In genomic region chr10:35387768-35388167, GRCh38 we compare ENCODE assay signal across 10 cellular contexts. TPM values are rescaled to one million over a fixed set of nuclear protein-coding genes. Genes with fewer than 3 reads are reported as not detected.
DNase-seq lines count a peak whose midpoint lies in the region; ATAC-seq and TF ChIP-seq lines count a peak whose summit lies in the region.
"Had no signal": no experiment of that assay in that cellular context is flagged by ENCODE, and none has a peak within 500 bp of the region (broad histone marks: within the 10 kb centered on the region; RNA-seq: fewer than 3 reads in every experiment).

No MANE protein-coding gene starts in this region.

- peak; percentile 75 for ATAC-seq in GM18520 (IDR thresholded peaks at IDR 0.05; ENCODE audit: unreplicated experiment)
- ATAC-seq in HG02610 (IDR thresholded peaks at IDR 0.05; ENCODE audit: unreplicated experiment) = peak; percentile 87
- peak; percentile 72 for ATAC-seq in left lung
- no peak for ATAC-seq in omental fat pad (ENCODE audit: low FRiP score)

- DNase-seq in MG63 (peak; percentile 23), left lung (no peak), coronary artery (ENCODE audit: low spot score) (no peak), NOMO-1 (lab: John Stamatoyannopoulos, UW; ENCODE audit: unreplicated experiment in 2 of 2) (no peak), omental fat pad (ENCODE audit: low spot score) (no peak), testis (no peak)
- DNase-seq: midbrain, NCI-H1092 treated with DMSO at 0.1 percent for 48 hours had no signal

- H3K36me3 ChIP-seq in MG63 = no peaks in the 10 kb centered on the region; the same call in 1 of the 2 replicates
- no peaks in the 10 kb centered on the region for H3K36me3 ChIP-seq in left lung
- H3K36me3 ChIP-seq in testis (ENCODE audit: low read depth, missing control alignments) = no peaks in the 10 kb centered on the region

- WGBS in testis, 2 donors = 85 to 88% methylated on average over 2 of the region's 2 CpGs

- no peaks in the 10 kb centered on the region for H3K27me3 ChIP-seq in MG63
- H3K27me3 ChIP-seq in left lung = no peaks in the 10 kb centered on the region
- H3K27me3 ChIP-seq in testis = no peaks in the 10 kb centered on the region

- TF ChIP-seq CTCF in left lung (IDR thresholded peaks at IDR 0.05) (no peak), coronary artery (IDR thresholded peaks at IDR 0.05) (no peak), omental fat pad (IDR thresholded peaks at IDR 0.05) (no peak), testis (IDR thresholded peaks at IDR 0.05) (no peak)

- H3K27ac ChIP-seq in left lung (peak overlapping the region in 1 of 2 donors; percentile 34), coronary artery (no peak overlapping the region), testis (no peak overlapping the region)

- H3K4me3 ChIP-seq in MG63 (no peak overlapping the region), left lung (no peak overlapping the region), coronary artery (no peak overlapping the region), testis (no peak overlapping the region)

- H3K4me1 ChIP-seq in left lung (peaks cover 16 to 42% of the 10 kb centered on the region in 2 donors), testis (peaks cover 4% of the 10 kb centered on the region)

- H3K9me3 ChIP-seq in MG63 (peaks cover 7% of the 10 kb centered on the region), left lung (peaks cover 0 to 17% of the 10 kb centered on the region in 2 donors), testis (no peaks in the 10 kb centered on the region)

- no peak for TF ChIP-seq POLR2A in testis (IDR thresholded peaks at IDR 0.05)

- intact Hi-C loops in left lung (cut with DNase I) (no loop called here), testis (cut with DNase I; ENCODE audit: low total_unique reads) (no loop called here)

RNA-seq across cellular contexts. Expression of gene CCNY, which starts 51.5 kb away (rescaled TPM):
- 36.1 and 47.2 TPM in 2 replicates for total RNA-seq in MG63 (2014; rRNA removed; shearing (Covaris generic); ENCODE audit: low replicate concordance)
- total RNA-seq in left lung (10 to 100 TPM; 60.9 to 68.1 TPM), omental fat pad (10 to 100 TPM; 38.6 to 49.5 (median 47.2) TPM), testis (100 to 1,000 TPM; 103 to 132 TPM)
- polyA plus RNA-seq in testis (ENCODE audit: insufficient read depth, low read depth, low replicate concordance) = 380 TPM
